ENCODE assay signal across 11 cellular contexts in the genomic region with DNA sequence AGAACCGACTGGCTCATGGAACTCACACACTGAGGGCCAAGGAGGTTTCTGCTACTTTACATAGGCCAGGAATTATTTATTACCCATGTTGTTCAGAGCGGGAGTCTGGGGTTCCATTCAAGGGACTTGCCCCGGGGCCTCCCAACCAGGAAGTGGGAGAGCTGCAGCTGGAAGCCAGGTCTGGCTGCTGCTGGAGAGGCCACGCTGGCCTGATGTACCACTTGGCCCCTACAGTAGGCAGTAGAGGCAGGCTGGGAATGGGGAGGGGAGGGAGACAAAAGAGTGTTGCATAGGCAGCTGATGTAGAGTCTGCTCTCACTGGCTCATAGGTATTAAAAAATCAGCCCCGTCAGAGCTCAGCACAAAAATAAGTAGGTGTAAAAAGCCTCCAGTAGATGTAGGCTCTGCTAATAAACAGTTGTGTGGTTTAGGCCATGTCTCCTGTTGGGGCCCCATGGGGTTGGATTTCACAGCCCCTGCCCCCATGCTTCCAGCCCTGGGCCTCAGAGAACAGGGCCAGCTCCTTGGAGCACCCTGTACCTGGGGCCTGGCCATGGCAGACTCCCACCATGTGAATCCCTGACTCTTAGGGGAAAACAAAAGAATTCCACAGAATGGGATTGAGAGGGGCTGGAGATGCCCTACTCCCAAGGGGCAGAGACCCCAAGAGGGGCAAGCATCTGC.
A peak's percentile ranks its signal among the peaks of the same experiment; 100 is the strongest.
DNase-seq lines count a peak whose midpoint lies in the region; ATAC-seq and TF ChIP-seq lines count a peak whose summit lies in the region.
"Had no signal": no experiment of that assay in that cellular context is flagged by ENCODE, and none has a peak within 500 bp of the region (broad histone marks: within the 10 kb centered on the region; RNA-seq: fewer than 3 reads in every experiment).

No MANE protein-coding gene starts in this region.

- TF ChIP-seq CTCF in GM12875 (IDR thresholded peaks at IDR 0.05; ENCODE audit: borderline replicate concordance, insufficient read depth, low read depth, low read length) (peak; percentile 9; the same call in 1 of the 2 replicates), astrocyte of the cerebellum (IDR thresholded peaks at IDR 0.05; ENCODE audit: low read depth, low read length, missing control alignments) (peak; percentile 20)

- in situ Hi-C loops in astrocyte of the cerebellum (cut with HindIII; ENCODE audit: low sequenced_read_pairs): no loop called here

- ATAC-seq in GM21576 (IDR thresholded peaks at IDR 0.05; ENCODE audit: unreplicated experiment) (no peak), HG02763 (IDR thresholded peaks at IDR 0.05; ENCODE audit: unreplicated experiment) (no peak)

- H3K4me3 ChIP-seq in GM12875 (ENCODE audit: low read depth, low read length) (no peak overlapping the region), astrocyte of the cerebellum (ENCODE audit: low read depth, low read length) (no peak overlapping the region)
- H3K4me3 ChIP-seq: coronary artery, SJSA1 had no signal

- peak; percentile 43 for DNase-seq in COLO668 (lab: John Stamatoyannopoulos, UW; ENCODE audit: unreplicated experiment)
- DNase-seq in astrocyte of the cerebellum (ENCODE audit: low read depth): no peak
- peak; percentile 90 for DNase-seq in left kidney (ENCODE audit: low read depth, low spot score)
- no peak for DNase-seq in stimulated activated naive CD4-positive, alpha-beta T cell (lab: John Stamatoyannopoulos, UW)
- DNase-seq in activated CD8-positive, alpha-beta memory T cell treated with anti-CD3 and anti-CD28 coated beads, Interleukin-2, amount 50 U/mL, for 4 hours: no peak
- DNase-seq: NCI-H187 treated with DMSO at 0.1 percent for 48 hours had no signal

Comparison
In these comparisons a context has a peak if more than half of its experiments do, and no peak if none do; other contexts are left out.
1. DNase-seq: peak in COLO668 (single experiment) and left kidney (single experiment); none in astrocyte of the cerebellum (single experiment), stimulated activated naive CD4-positive, alpha-beta T cell (0 of 6) and activated CD8-positive, alpha-beta memory T cell treated with anti-CD3 and anti-CD28 coated beads, Interleukin-2, amount 50 U/mL, for 4 hours (single experiment).